Comparison of ENCODE assay signal across 8 cellular contexts in genomic region chr20:17959257-17959627, GRCh38. TPM values are rescaled to one million over a fixed set of nuclear protein-coding genes. Genes with fewer than 3 reads are reported as not detected.
DNase-seq lines count a peak whose midpoint lies in the region; ATAC-seq and TF ChIP-seq lines count a peak whose summit lies in the region.

No MANE protein-coding gene starts in this region.

- peak overlapping the region; percentile 5; the same call in 1 of the 2 replicates for H3K4me3 ChIP-seq in GM06990 (replicated peaks; ENCODE audit: low read depth, low read length)
- no peak overlapping the region for H3K4me3 ChIP-seq in brain microvascular endothelial cell (ENCODE audit: low read depth, low read length)

- H3K27me3 ChIP-seq in GM06990 (replicated peaks; ENCODE audit: control insufficient read depth, insufficient read depth, low read length) (no peaks in the 10 kb centered on the region), brain microvascular endothelial cell (replicated peaks) (no peaks in the 10 kb centered on the region)

- in situ Hi-C loops in brain microvascular endothelial cell (cut with HindIII; ENCODE audit: low pct_ligation_motif_present, low sequenced_read_pairs) = no loop called here

- peak overlapping the region; percentile 83 for H3K27ac ChIP-seq in brain microvascular endothelial cell

- ATAC-seq in HG02938 (IDR thresholded peaks at IDR 0.05; ENCODE audit: unreplicated experiment) = peak; percentile 41

- H3K36me3 ChIP-seq in GM06990 (ENCODE audit: control insufficient read depth, insufficient read depth, low read length) = peaks cover 17% of the 10 kb centered on the region
- peaks cover 23% of the 10 kb centered on the region for H3K36me3 ChIP-seq in brain microvascular endothelial cell (replicated peaks)

- no peaks in the 10 kb centered on the region for H3K27me3 Mint-ChIP-seq in osteocyte (ENCODE audit: unreplicated experiment)

- H3K36me3 Mint-ChIP-seq in osteocyte (ENCODE audit: unreplicated experiment) = peaks cover 24% of the 10 kb centered on the region

- peaks cover 85% of the 10 kb centered on the region for H3K4me1 Mint-ChIP-seq in osteocyte (ENCODE audit: unreplicated experiment)

- DNase-seq in GM06990 (ENCODE audit: extremely low read depth, insufficient read length) (no peak), brain microvascular endothelial cell (no peak), osteocyte (ENCODE audit: extremely low spot score, unreplicated experiment) (no peak), D341Med (ENCODE audit: low spot score) (no peak), LoVo (ENCODE audit: low spot score) (no peak), glomerular visceral epithelial cell (ENCODE audit: extremely low spot score) (no peak), ureter (ENCODE audit: low spot score) (no peak)

- no peak overlapping the region for H3K4me3 Mint-ChIP-seq in osteocyte (ENCODE audit: unreplicated experiment)

- TF ChIP-seq CTCF in GM06990 (IDR thresholded peaks at IDR 0.05; ENCODE audit: insufficient read depth, low read length, poor library complexity, severe bottlenecking) (no peak), brain microvascular endothelial cell (IDR thresholded peaks at IDR 0.05; ENCODE audit: low read depth, low read length, missing control alignments) (no peak), osteocyte (IDR thresholded peaks at IDR 0.05) (no peak)

- peak overlapping the region; percentile 87 for H3K27ac Mint-ChIP-seq in osteocyte (ENCODE audit: unreplicated experiment)

- no peaks in the 10 kb centered on the region for H3K9me3 Mint-ChIP-seq in osteocyte (ENCODE audit: unreplicated experiment)

RNA-seq across cellular contexts. Expression of gene SNX5, which starts 9.4 kb away (rescaled TPM):
- total RNA-seq in osteocyte (140 and 147 TPM in 2 replicates), ureter (90.7 TPM)

RNA-seq across cellular contexts. Expression of gene MGME1, which starts 9.6 kb away (rescaled TPM):
- 38.5 and 40.5 TPM in 2 replicates for total RNA-seq in osteocyte
- total RNA-seq in ureter = 15.1 TPM
